ENCODE assay signal across 10 cellular contexts in genomic region chr1:56638248-56638647, GRCh38. TPM values are rescaled to one million over a fixed set of nuclear protein-coding genes. Genes with fewer than 3 reads are reported as not detected.
DNase-seq lines count a peak whose midpoint lies in the region; TF ChIP-seq lines count a peak whose summit lies in the region.
"Had no signal": no experiment of that assay in that cellular context is flagged by ENCODE, and none has a peak within 500 bp of the region (broad histone marks: within the 10 kb centered on the region; RNA-seq: fewer than 3 reads in every experiment).

No MANE protein-coding gene starts in this region.

- H3K27me3 Mint-ChIP-seq in type B pancreatic cell = peaks cover 7% of the 10 kb centered on the region

- H3K36me3 ChIP-seq in HEK293 (ENCODE audit: control insufficient read depth in 2 of 2, insufficient read depth in 1 of 2, low read length in 2 of 2) = no peaks in the 10 kb centered on the region

- no peaks in the 10 kb centered on the region for H3K9me3 ChIP-seq in HEK293 (ENCODE audit: control insufficient read depth, insufficient read depth, low read depth, low read length)

- H3K9me3 Mint-ChIP-seq in type B pancreatic cell = no peaks in the 10 kb centered on the region
- H3K9me3 Mint-ChIP-seq: CD8-positive, alpha-beta memory T cell had no signal

- peak overlapping the region; percentile 3 for H3K4me3 Mint-ChIP-seq in type B pancreatic cell
- H3K4me3 Mint-ChIP-seq: CD8-positive, alpha-beta memory T cell had no signal

- CTCF ChIA-PET in HEK293 (lab: Yijun Ruan, JAX) = interaction anchor here (0.6 kb wide), 1 partner anchor 959 kb away, joined by 3 read pairs; no protein-coding TSS in a partner anchor

- no peak overlapping the region for H3K27ac ChIP-seq in HEK293 (ENCODE audit: extremely low read depth, low read depth, low read length)

- peaks cover 9% of the 10 kb centered on the region; the same call in 1 of the 2 replicates for H3K4me1 ChIP-seq in HEK293 (ENCODE audit: control insufficient read depth, insufficient read depth, low read length)

- H3K36me3 Mint-ChIP-seq in type B pancreatic cell = no peaks in the 10 kb centered on the region
- H3K36me3 Mint-ChIP-seq: CD8-positive, alpha-beta memory T cell had no signal

- peaks cover 5% of the 10 kb centered on the region for H3K4me1 Mint-ChIP-seq in type B pancreatic cell (ENCODE audit: unreplicated experiment)
- H3K4me1 Mint-ChIP-seq: CD8-positive, alpha-beta memory T cell had no signal

- H3K4me3 ChIP-seq in HEK293 (ENCODE audit: low read depth, low read length) = no peak overlapping the region

- TF ChIP-seq CTCF in HEK293 (tag by site-specific recombination; IDR thresholded peaks at IDR 0.05) (no peak), type B pancreatic cell (conservative IDR thresholded peaks at IDR 0.05) (no peak)

- DNase-seq in NCI-H1105 treated with DMSO at 0.1 percent for 48 hours (lab: John Stamatoyannopoulos, UW) = peak; percentile 20
- no peak for DNase-seq in NCI-H1105 (lab: John Stamatoyannopoulos, UW)
- peak; percentile 32 for DNase-seq in NCI-H69 (lab: John Stamatoyannopoulos, UW)
- no peak for DNase-seq in type B pancreatic cell (ENCODE audit: extremely low spot score, unreplicated experiment)
- no peak for DNase-seq in DMS 273 treated with DMSO at 0.1 percent for 48 hours (lab: John Stamatoyannopoulos, UW)
- no peak for DNase-seq in SK-N-DZ (ENCODE audit: low spot score)
- DNase-seq: CD8-positive, alpha-beta memory T cell; HCEC 1CT; IMR-90 had no signal

- H3K27ac Mint-ChIP-seq in type B pancreatic cell = peak overlapping the region; percentile 60
- H3K27ac Mint-ChIP-seq: CD8-positive, alpha-beta memory T cell had no signal

- POLR2A ChIA-PET in HEK293 (lab: Yijun Ruan, JAX) = no interaction called here

TF ChIP-seq in HEK293, 187 proteins besides CTCF, POLR2A, EP300 and RAD21 (continues in another document):
- TF ChIP-seq ZNF157 (tag by site-specific recombination; IDR thresholded peaks at IDR 0.05) (no peak), ZNF48 (tag by site-specific recombination; IDR thresholded peaks at IDR 0.05) (no peak), PRDM2 (tag by site-specific recombination; IDR thresholded peaks at IDR 0.05; ENCODE audit: borderline replicate concordance) (no peak), YY1 (tag by site-specific recombination; IDR thresholded peaks at IDR 0.05) (no peak), HOXD13 (CRISPR knock-in tag; IDR thresholded peaks at IDR 0.05; ENCODE audit: borderline replicate concordance) (no peak), GFI1B (tag by site-specific recombination; IDR thresholded peaks at IDR 0.05) (no peak), GLIS1 (tag by site-specific recombination; IDR thresholded peaks at IDR 0.05) (peak; percentile 83), AEBP2 (tag by site-specific recombination; IDR thresholded peaks at IDR 0.05; ENCODE audit: borderline replicate concordance) (no peak), ZNF266 (tag by site-specific recombination; IDR thresholded peaks at IDR 0.05; ENCODE audit: low read depth) (no peak), ZNF501 (tag by site-specific recombination; IDR thresholded peaks at IDR 0.05) (no peak), ZNF645 (tag by site-specific recombination; IDR thresholded peaks at IDR 0.05) (no peak), ZNF544 (tag by site-specific recombination; IDR thresholded peaks at IDR 0.05) (no peak), KLF1 (tag by site-specific recombination; IDR thresholded peaks at IDR 0.05) (no peak), OSR2 (tag by site-specific recombination; IDR thresholded peaks at IDR 0.05) (peak; percentile 58; the same call in 1 of the 2 replicates)
- TF ChIP-seq, protein P1, sequence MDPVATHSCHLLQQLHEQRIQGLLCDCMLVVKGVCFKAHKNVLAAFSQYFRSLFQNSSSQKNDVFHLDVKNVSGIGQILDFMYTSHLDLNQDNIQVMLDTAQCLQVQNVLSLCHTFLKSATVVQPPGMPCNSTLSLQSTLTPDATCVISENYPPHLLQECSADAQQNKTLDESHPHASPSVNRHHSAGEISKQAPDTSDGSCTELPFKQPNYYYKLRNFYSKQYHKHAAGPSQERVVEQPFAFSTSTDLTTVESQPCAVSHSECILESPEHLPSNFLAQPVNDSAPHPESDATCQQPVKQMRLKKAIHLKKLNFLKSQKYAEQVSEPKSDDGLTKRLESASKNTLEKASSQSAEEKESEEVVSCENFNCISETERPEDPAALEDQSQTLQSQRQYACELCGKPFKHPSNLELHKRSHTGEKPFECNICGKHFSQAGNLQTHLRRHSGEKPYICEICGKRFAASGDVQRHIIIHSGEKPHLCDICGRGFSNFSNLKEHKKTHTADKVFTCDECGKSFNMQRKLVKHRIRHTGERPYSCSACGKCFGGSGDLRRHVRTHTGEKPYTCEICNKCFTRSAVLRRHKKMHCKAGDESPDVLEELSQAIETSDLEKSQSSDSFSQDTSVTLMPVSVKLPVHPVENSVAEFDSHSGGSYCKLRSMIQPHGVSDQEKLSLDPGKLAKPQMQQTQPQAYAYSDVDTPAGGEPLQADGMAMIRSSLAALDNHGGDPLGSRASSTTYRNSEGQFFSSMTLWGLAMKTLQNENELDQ (tag by site-specific recombination; IDR thresholded peaks at IDR 0.05; ENCODE audit: low read depth) = no peak

RNA-seq across cellular contexts. Expression of gene PRKAA2, which starts 6.9 kb away (rescaled TPM):
- total RNA-seq in type B pancreatic cell (ENCODE audit: low replicate concordance) = 6.4 TPM in 2 replicates
- polyA plus RNA-seq in SK-N-DZ (2014; cell fraction: cytosol; rRNA removed) = 5.1 and 5.3 TPM in 2 replicates
- 4.0 and 4.2 TPM in 2 replicates for polyA plus RNA-seq in SK-N-DZ (2014; cell fraction: nucleus; rRNA removed)
- total RNA-seq: CD8-positive, alpha-beta memory T cell had no signal
- polyA plus RNA-seq: CD8-positive, alpha-beta memory T cell had no signal

RNA-seq across cellular contexts. Expression of gene PLPP3, which starts 58.9 kb away (rescaled TPM):
- 32.6 and 79.0 TPM in 2 replicates for total RNA-seq in type B pancreatic cell (ENCODE audit: low replicate concordance)
- 4.7 and 5.0 TPM in 2 replicates for polyA plus RNA-seq in SK-N-DZ (2014; cell fraction: cytosol; rRNA removed)
- 2.2 and 2.4 TPM in 2 replicates for polyA plus RNA-seq in SK-N-DZ (2014; cell fraction: nucleus; rRNA removed)
- polyA plus RNA-seq: CD8-positive, alpha-beta memory T cell had no signal

Comparison
In these comparisons a context has a peak if more than half of its experiments do, and no peak if none do; other contexts are left out.
1. DNase-seq: peak in NCI-H1105 treated with DMSO at 0.1 percent for 48 hours (single experiment) and NCI-H69 (single experiment); none in NCI-H1105 (single experiment), type B pancreatic cell (single experiment), DMS 273 treated with DMSO at 0.1 percent for 48 hours (single experiment) and SK-N-DZ (single experiment).